ENCODE assay signal across 1 cellular context in the genomic region with DNA sequence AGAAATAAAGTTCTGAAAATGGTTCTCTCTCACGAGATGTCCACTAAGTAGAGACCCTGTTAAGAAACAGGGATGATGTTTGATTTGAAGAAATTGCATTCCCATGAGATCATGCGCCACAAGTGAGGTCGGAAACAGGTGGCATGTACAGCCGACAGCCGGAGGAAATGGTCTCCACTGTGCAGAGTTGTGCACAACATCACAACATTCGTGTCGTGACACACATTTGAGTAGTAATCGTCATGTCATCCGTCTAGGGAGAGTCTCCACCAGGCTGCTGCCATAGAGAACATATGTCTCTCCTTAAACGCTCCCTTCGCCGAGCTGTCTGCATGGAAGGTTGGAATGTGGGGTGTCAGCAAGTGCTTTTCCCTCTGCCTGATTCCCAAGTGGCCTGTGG.
TF ChIP-seq lines count a peak whose summit lies in the region.

No MANE protein-coding gene starts in this region.

TF ChIP-seq in IMR-90, 13 proteins besides CTCF, POLR2A, EP300 and RAD21:
- TF ChIP-seq SMC3 (IDR thresholded peaks at IDR 0.05; ENCODE audit: low read depth, low read length) (no peak), CEBPB (IDR thresholded peaks at IDR 0.05; ENCODE audit: low read depth, low read length) (no peak), BHLHE40 (IDR thresholded peaks at IDR 0.05; ENCODE audit: low read depth, low read length) (no peak), NFE2L2 (IDR thresholded peaks at IDR 0.05; ENCODE audit: low read depth, low read length) (no peak), RFX5 (IDR thresholded peaks at IDR 0.05; ENCODE audit: low read depth, low read length) (no peak)
